ENCODE assay signal across 22 cellular contexts in genomic region chr17:79911430-79912399, GRCh38.
"Had no signal": no experiment of that assay in that cellular context is flagged by ENCODE, and none has a peak within 500 bp of the region (broad histone marks: within the 10 kb centered on the region; RNA-seq: fewer than 3 reads in every experiment).

No MANE protein-coding gene starts in this region.

- H3K9me3 ChIP-seq: left ventricle myocardium inferior, right lobe of liver had no signal

- DNase-seq: activated CD4-positive, alpha-beta memory T cell treated with anti-CD3 and anti-CD28 coated beads for 36 hours; activated CD4-positive, alpha-beta T cell treated with anti-CD3 and anti-CD28 coated beads for 48 hours; activated CD8-positive, alpha-beta memory T cell treated with anti-CD3 and anti-CD28 coated beads, Interleukin-2, amount 50 U/mL, for 4 hours; activated gamma-delta T cell; activated naive CD4-positive, alpha-beta T cell treated with anti-CD3 and anti-CD28 coated beads, Interleukin-2, amount 10 ng/mL, durations not matched to agents 7 days and 5 days; activated T-cell treated with anti-CD3 and anti-CD28 coated beads, Interleukin-2, amount 50 U/mL, for 1 hour; amniotic stem cell; central memory CD4-positive, alpha-beta T cell; dermis blood vessel endothelial cell; effector CD4-positive, alpha-beta T cell; left ventricle myocardium inferior; naive thymus-derived CD4-positive, alpha-beta T cell; occipital lobe; stimulated activated CD4-positive, alpha-beta T cell treated with anti-CD3 and anti-CD28 coated beads, Interleukin-1b, Interleukin-23, amount 100 ng/mL, for 48 hours; stimulated activated CD4-positive, alpha-beta T cell treated with anti-CD3 and anti-CD28 coated beads, Interleukin-4, amount 100 ng/mL, for 4 hours; stimulated activated CD8-positive, alpha-beta memory T cell treated with anti-CD3 and anti-CD28 coated beads, Interleukin-4, amount 100 ng/mL, for 48 hours; stimulated activated naive CD8-positive, alpha-beta T cell treated with anti-CD3 and anti-CD28 coated beads, Interleukin-15, amount 100 ng/mL, for 72 hours; substantia nigra; T-helper 9 cell had no signal

- H3K27me3 ChIP-seq: right lobe of liver had no signal

- H3K36me3 ChIP-seq: left ventricle myocardium inferior, right lobe of liver had no signal

- H3K27ac ChIP-seq: left ventricle myocardium inferior, right lobe of liver, skin epidermis, VCaP had no signal

- H3K4me3 ChIP-seq: left ventricle myocardium inferior, right lobe of liver, skin epidermis had no signal

- H3K4me1 ChIP-seq: right lobe of liver had no signal
